ENCODE assay signal across 24 cellular contexts in genomic region chr4:1492636-1493539, GRCh38.
DNase-seq lines count a peak whose midpoint lies in the region; ATAC-seq and TF ChIP-seq lines count a peak whose summit lies in the region.
"Had no signal": no experiment of that assay in that cellular context is flagged by ENCODE, and none has a peak within 500 bp of the region (broad histone marks: within the 10 kb centered on the region; RNA-seq: fewer than 3 reads in every experiment).

No MANE protein-coding gene starts in this region.

- H3K27ac Mint-ChIP-seq in immature natural killer cell = no peak overlapping the region
- H3K27ac Mint-ChIP-seq: activated CD8-positive, alpha-beta T cell treated with anti-CD3 and anti-CD28 coated beads for 36 hours; H9; mesothelial cell of epicardium; nephron; type B pancreatic cell had no signal

- H3K4me1 Mint-ChIP-seq in immature natural killer cell = no peaks in the 10 kb centered on the region
- H3K4me1 Mint-ChIP-seq: H9, nephron had no signal

- H3K4me3 Mint-ChIP-seq in immature natural killer cell = no peak overlapping the region
- H3K4me3 Mint-ChIP-seq: activated CD8-positive, alpha-beta T cell treated with anti-CD3 and anti-CD28 coated beads for 36 hours; H9; mesothelial cell of epicardium; nephron; type B pancreatic cell had no signal

- no peaks in the 10 kb centered on the region for H3K9me3 ChIP-seq in BE2C
- no peaks in the 10 kb centered on the region for H3K9me3 ChIP-seq in SJCRH30 (replicated peaks)
- no peaks in the 10 kb centered on the region for H3K9me3 ChIP-seq in lower lobe of right lung
- H3K9me3 ChIP-seq: heart left ventricle had no signal

- peaks cover 0 to 5% (median 2%) of the 10 kb centered on the region in 3 donors for H3K27me3 Mint-ChIP-seq in immature natural killer cell (ENCODE audit: low read depth in 3 of 3)

- no peaks in the 10 kb centered on the region for H3K36me3 ChIP-seq in BE2C
- H3K36me3 ChIP-seq in SJCRH30 = no peaks in the 10 kb centered on the region
- H3K36me3 ChIP-seq in lower lobe of right lung = no peaks in the 10 kb centered on the region
- H3K36me3 ChIP-seq: heart left ventricle had no signal

- DNase-seq in DMS 273 (lab: John Stamatoyannopoulos, UW; ENCODE audit: unreplicated experiment) = peak; percentile 50
- DNase-seq in DMS 273 treated with DMSO at 0.1 percent for 48 hours (lab: John Stamatoyannopoulos, UW) = no peak
- DNase-seq in BE2C = peak; percentile 7
- DNase-seq in SJCRH30 = peak; percentile 90
- peak; percentile 32 for DNase-seq in lower lobe of right lung
- DNase-seq in immature natural killer cell = no peak
- DNase-seq in ACHN = no peak
- DNase-seq: activated CD8-positive, alpha-beta T cell treated with anti-CD3 and anti-CD28 coated beads for 36 hours; DND-41; effector CD8-positive, alpha-beta T cell; erythroblast; H9; left colon; NCI-H146; NCI-H2171; T1000 had no signal

- ATAC-seq in lower lobe of right lung (no peak), GM21529 (IDR thresholded peaks at IDR 0.05; ENCODE audit: unreplicated experiment) (no peak)
- ATAC-seq: activated CD8-positive, alpha-beta T cell treated with anti-CD3 and anti-CD28 coated beads for 36 hours; heart left ventricle; left colon had no signal

- in situ Hi-C loops in ACHN (cut with HindIII; ENCODE audit: low pct_ligation_motif_present, low pct_unique_long_range_greater_than_20kb, low sequenced_read_pairs) = no loop called here

- no peaks in the 10 kb centered on the region for H3K36me3 Mint-ChIP-seq in immature natural killer cell
- H3K36me3 Mint-ChIP-seq: mesothelial cell of epicardium, type B pancreatic cell had no signal

- H3K9me3 Mint-ChIP-seq in immature natural killer cell = no peaks in the 10 kb centered on the region
- H3K9me3 Mint-ChIP-seq: activated CD8-positive, alpha-beta T cell treated with anti-CD3 and anti-CD28 coated beads for 36 hours; mesothelial cell of epicardium; nephron; type B pancreatic cell had no signal

- TF ChIP-seq CTCF in BE2C (IDR thresholded peaks at IDR 0.05; ENCODE audit: low read depth, low read length) (no peak), lower lobe of right lung (IDR thresholded peaks at IDR 0.05) (no peak)

- intact Hi-C loops in lower lobe of right lung (cut with DNase I) = no loop called here

- no peaks in the 10 kb centered on the region for H3K4me1 ChIP-seq in BE2C
- H3K4me1 ChIP-seq in SJCRH30 = peaks cover 2% of the 10 kb centered on the region; the same call in 1 of the 2 replicates
- no peaks in the 10 kb centered on the region for H3K4me1 ChIP-seq in lower lobe of right lung
- H3K4me1 ChIP-seq: heart left ventricle had no signal

- peak overlapping the region; percentile 72 for H3K27ac ChIP-seq in SJCRH30
- no peak overlapping the region for H3K27ac ChIP-seq in lower lobe of right lung
- H3K27ac ChIP-seq: 22Rv1, heart left ventricle, KMS-11, RWPE1 had no signal

- H3K27me3 ChIP-seq in BE2C = peaks cover 78% of the 10 kb centered on the region
- H3K27me3 ChIP-seq in SJCRH30 = no peaks in the 10 kb centered on the region
- peaks cover 47% of the 10 kb centered on the region for H3K27me3 ChIP-seq in lower lobe of right lung (ENCODE audit: low read depth)

- H3K4me3 ChIP-seq in BE2C (ENCODE audit: low read depth, low read length) = no peak overlapping the region
- peak overlapping the region; percentile 53 for H3K4me3 ChIP-seq in SJCRH30
- no peak overlapping the region for H3K4me3 ChIP-seq in lower lobe of right lung
- H3K4me3 ChIP-seq: heart left ventricle had no signal

Comparison
In these comparisons a context has a peak if more than half of its experiments do, and no peak if none do; other contexts are left out.
1. DNase-seq: peak in DMS 273 (single experiment), BE2C (single experiment), SJCRH30 (2 of 2) and lower lobe of right lung (single experiment); none in DMS 273 treated with DMSO at 0.1 percent for 48 hours (single experiment), immature natural killer cell (0 of 3) and ACHN (single experiment).